11 cellular contexts compared by ENCODE assay signal in genomic region chr3:188832961-188833615, GRCh38.
DNase-seq lines count a peak whose midpoint lies in the region; ATAC-seq and TF ChIP-seq lines count a peak whose summit lies in the region.
"Had no signal": no experiment of that assay in that cellular context is flagged by ENCODE, and none has a peak within 500 bp of the region (broad histone marks: within the 10 kb centered on the region; RNA-seq: fewer than 3 reads in every experiment).

No MANE protein-coding gene starts in this region.

- DNase-seq in SIG-M5 treated with dmso at 0.1 percent for 504 hours (lab: John Stamatoyannopoulos, UW; ENCODE audit: unreplicated experiment) (peak; percentile 23), SIG-M5 (lab: John Stamatoyannopoulos, UW) (no peak), mammary epithelial cell (peak; percentile 84), islet precursor cell (peak; percentile 75), tibial artery (peak in 1 of 2 donors; percentile 22)
- DNase-seq in activated effector memory CD4-positive, alpha-beta T cell treated with anti-CD3 and anti-CD28 coated beads, Interleukin-2, amount 50 U/mL, for 16 hours = no peak
- DNase-seq: activated naive CD4-positive, alpha-beta T cell treated with anti-CD3 and anti-CD28 coated beads, Interleukin-2, amount 50 U/mL, for 16 hours; NCI-H1048; NCI-H226 had no signal

- no peaks in the 10 kb centered on the region for H3K36me3 ChIP-seq in mammary epithelial cell (ENCODE audit: insufficient read depth, low read length)
- H3K36me3 ChIP-seq in tibial artery = no peaks in the 10 kb centered on the region

- CTCF ChIA-PET in mammary epithelial cell (lab: Charles Lee; ENCODE audit: low non-redundant PET) = no interaction called here

- TF ChIP-seq CTCF in mammary epithelial cell (conservative IDR thresholded peaks at IDR 0.05 in 1 of 2, IDR thresholded peaks at IDR 0.05 in 1 of 2; ENCODE audit: extremely low read depth in 1 of 2, insufficient read depth in 1 of 2, low read depth in 1 of 2, low read length in 2 of 2) (peak; percentile 13 to 63), tibial artery (IDR thresholded peaks at IDR 0.05) (no peak)

- H2AFZ ChIP-seq in mammary epithelial cell (ENCODE audit: low read depth, low read length) = no peak overlapping the region

- H3K27me3 ChIP-seq in mammary epithelial cell (ENCODE audit: insufficient read depth, low read length) = no peaks in the 10 kb centered on the region
- H3K27me3 ChIP-seq in tibial artery = no peaks in the 10 kb centered on the region

- peak overlapping the region; percentile 29 for H3K4me2 ChIP-seq in mammary epithelial cell (ENCODE audit: insufficient read depth, low read depth, low read length)

- BruUV-seq in mammary epithelial cell (replicated peaks; lab: Mats Ljungman, UMichigan) = no TSS peak

- no peak overlapping the region for H3K9ac ChIP-seq in mammary epithelial cell (ENCODE audit: insufficient read depth, low read length)

- no peak overlapping the region for H3K4me3 ChIP-seq in mammary epithelial cell (replicated peaks in 1 of 3; ENCODE audit: insufficient read depth in 1 of 3, low read depth in 2 of 3, low read length in 3 of 3)
- H3K4me3 ChIP-seq in tibial artery = no peak overlapping the region

- 16% methylated on average over 4 of the region's 4 CpGs for WGBS in mammary epithelial cell (ENCODE audit: low coverage, missing lambda C conversion rate)

- H3K27ac ChIP-seq in mammary epithelial cell (ENCODE audit: insufficient read depth, low read depth, low read length) (peak overlapping the region; percentile 45), tibial artery (peak overlapping the region; percentile 11 to 28)

- no peaks in the 10 kb centered on the region for H3K79me2 ChIP-seq in mammary epithelial cell (ENCODE audit: insufficient read depth, low read length)

- H3K4me1 ChIP-seq in mammary epithelial cell (ENCODE audit: insufficient read depth, low read length) = peaks cover 14% of the 10 kb centered on the region
- H3K4me1 ChIP-seq in tibial artery = peaks cover 0 to 58% (median 15%) of the 10 kb centered on the region in 4 donors

- H3K9me3 ChIP-seq in mammary epithelial cell (replicated peaks; ENCODE audit: insufficient read depth, low read length) = no peaks in the 10 kb centered on the region
- no peaks in the 10 kb centered on the region for H3K9me3 ChIP-seq in tibial artery

- dilution Hi-C loops in mammary epithelial cell (cut with HindIII; ENCODE audit: low sequenced_read_pairs) = no loop called here

- intact Hi-C loops in mammary epithelial cell (cut with micrococcal nuclease) (loop anchor here (1.0 to 10.0 kb wide), 8 partner anchors 21 to 1092 kb away; partner anchors contain the start of gene LPP), tibial artery (cut with DNase I; ENCODE audit: low total_unique reads) (no loop called here)

- no peaks in the 10 kb centered on the region for H4K20me1 ChIP-seq in mammary epithelial cell (ENCODE audit: insufficient read depth, low read length)

- in situ Hi-C loops in mammary epithelial cell (cut with MboI; ENCODE audit: low sequenced_read_pairs in 2 of 2) = loop anchor here (10.0 to 25.0 kb wide), 2 partner anchors 122 to 1096 kb away; partner anchors contain the start of gene BCL6 (in 2 of the 2)

- ATAC-seq in HG03025 (IDR thresholded peaks at IDR 0.05; ENCODE audit: low FRiP score, unreplicated experiment) (no peak), HG02970 (IDR thresholded peaks at IDR 0.05; ENCODE audit: low FRiP score, unreplicated experiment) (no peak)

Comparison
In these comparisons a context has a peak if more than half of its experiments do, and no peak if none do; other contexts are left out.
1. DNase-seq: peak in SIG-M5 treated with dmso at 0.1 percent for 504 hours (single experiment), mammary epithelial cell (single experiment) and islet precursor cell (single experiment); none in SIG-M5 (single experiment) and activated effector memory CD4-positive, alpha-beta T cell treated with anti-CD3 and anti-CD28 coated beads, Interleukin-2, amount 50 U/mL, for 16 hours (single experiment).
2. CTCF ChIP-seq: peak in mammary epithelial cell (2 of 2); none in tibial artery (0 of 2).